Comparison of ENCODE assay signal across 8 cellular contexts in genomic region chr1:222048030-222048632, GRCh38.
DNase-seq lines count a peak whose midpoint lies in the region; ATAC-seq, FAIRE-seq and TF ChIP-seq lines count a peak whose summit lies in the region.

No MANE protein-coding gene starts in this region.

- H3K27me3 Mint-ChIP-seq in activated T-helper 2 cell treated with anti-CD3 and anti-CD28 coated beads, Interferon-gamma antibody, Interleukin-2, Interleukin-4, amounts not matched to agents 10 μg/mL and 5 μg/mL and 100 μg/mL, durations not matched to agents 14 hours and 24 hours and 36 hours (ENCODE audit: low read depth), result no peaks in the 10 kb centered on the region
- no peaks in the 10 kb centered on the region for H3K27me3 Mint-ChIP-seq in CD8-positive, alpha-beta T cell (ENCODE audit: low read depth)

- WGBS in GM23248 (ENCODE audit: low coverage in 1 of 2, low lambda C conversion rate in 2 of 2, missing lambda C conversion rate in 2 of 2), 2 experiments, result 25% methylated on average over 4 of the region's 4 CpGs
- no CpG with 5 or more reads among the region's 4 CpGs for WGBS in neuronal stem cell (ENCODE audit: extremely low coverage in 2 of 2, insufficient read length in 2 of 2, insufficient replicate concordance in 1 of 2), 2 donors

- no peaks in the 10 kb centered on the region for H3K36me3 Mint-ChIP-seq in activated T-helper 2 cell treated with anti-CD3 and anti-CD28 coated beads, Interferon-gamma antibody, Interleukin-2, Interleukin-4, amounts not matched to agents 10 μg/mL and 5 μg/mL and 100 μg/mL, durations not matched to agents 14 hours and 24 hours and 36 hours (ENCODE audit: low read depth)
- no peaks in the 10 kb centered on the region for H3K36me3 Mint-ChIP-seq in CD8-positive, alpha-beta T cell

- no peak for DNase-seq in GM12892 (ENCODE audit: insufficient read length)
- peak; percentile 81 for DNase-seq in GM23248
- peak; percentile 30 for DNase-seq in fibroblast of the conjunctiva (ENCODE audit: low read depth)
- DNase-seq in neuronal stem cell (ENCODE audit: low spot score), result no peak
- DNase-seq in stimulated activated naive CD4-positive, alpha-beta T cell (lab: John Stamatoyannopoulos, UW), result no peak
- DNase-seq in activated T-helper 2 cell treated with anti-CD3 and anti-CD28 coated beads, Interferon-gamma antibody, Interleukin-2, Interleukin-4, amounts not matched to agents 10 μg/mL and 5 μg/mL and 100 μg/mL, durations not matched to agents 14 hours and 24 hours and 36 hours (ENCODE audit: low spot score), result no peak
- no peak for DNase-seq in CD8-positive, alpha-beta T cell

- POLR2A ChIA-PET in CD8-positive, alpha-beta T cell (lab: Charles Lee), result interaction anchor here (0.6 kb wide), 1 partner anchor 374 kb away, joined by 3 read pairs; no protein-coding TSS in a partner anchor

- H3K27ac ChIP-seq in GM23248, result no peak overlapping the region
- H3K27ac ChIP-seq in neuronal stem cell (replicated peaks; ENCODE audit: low read length), result no peak overlapping the region
- no peak overlapping the region for H3K27ac ChIP-seq in CD8-positive, alpha-beta T cell (ENCODE audit: low read depth, low read length)

- H3F3A ChIP-seq in GM23248 (ENCODE audit: insufficient read depth) (peaks cover 27% of the 10 kb centered on the region), Loucy (ENCODE audit: low read depth) (peaks cover 5% of the 10 kb centered on the region; the same call in 1 of the 2 replicates)

- CTCF ChIA-PET in CD8-positive, alpha-beta T cell (lab: Charles Lee), result interaction anchor here (0.6 kb wide), 1 partner anchor 415 kb away, joined by 3 read pairs; no protein-coding TSS in a partner anchor

- no peak overlapping the region for H2BK12ac ChIP-seq in neuronal stem cell (ENCODE audit: low read length)

- H2AFZ ChIP-seq in GM23248 (0 out of 2 replicates have a peak overlapping the region, but pooled peaks have one; percentile 6), Loucy (ENCODE audit: low read length) (no peak overlapping the region), neuronal stem cell (ENCODE audit: low read length) (no peak overlapping the region)

- peak; percentile 24 for FAIRE-seq in GM12892 (lab: Jason Lieb, UNC)

- H3K9ac ChIP-seq in GM23248, result no peak overlapping the region
- peak overlapping the region; percentile 63 for H3K9ac ChIP-seq in Loucy (ENCODE audit: low read depth, low read length, poor library complexity, severe bottlenecking)
- H3K9ac ChIP-seq in neuronal stem cell (ENCODE audit: low read depth, low read length, poor library complexity), result no peak overlapping the region

- no peak overlapping the region for H3K23ac ChIP-seq in neuronal stem cell (ENCODE audit: low read depth, low read length, poor library complexity)

- no peak overlapping the region for H3K4ac ChIP-seq in neuronal stem cell (ENCODE audit: low read length)

- peaks cover 11% of the 10 kb centered on the region for H3K4me1 Mint-ChIP-seq in activated T-helper 2 cell treated with anti-CD3 and anti-CD28 coated beads, Interferon-gamma antibody, Interleukin-2, Interleukin-4, amounts not matched to agents 10 μg/mL and 5 μg/mL and 100 μg/mL, durations not matched to agents 14 hours and 24 hours and 36 hours (ENCODE audit: low read depth)
- peaks cover 9% of the 10 kb centered on the region for H3K4me1 Mint-ChIP-seq in CD8-positive, alpha-beta T cell (ENCODE audit: low read depth)

- ATAC-seq in CD8-positive, alpha-beta T cell, result no peak

- intact Hi-C loops in activated T-helper 2 cell treated with anti-CD3 and anti-CD28 coated beads, Interferon-gamma antibody, Interleukin-2, Interleukin-4, amounts not matched to agents 10 μg/mL and 5 μg/mL and 100 μg/mL, durations not matched to agents 14 hours and 24 hours and 36 hours (cut with micrococcal nuclease), result no loop called here
- intact Hi-C loops in CD8-positive, alpha-beta T cell (cut with DNase I, micrococcal nuclease), result no loop called here

- H3K18ac ChIP-seq in neuronal stem cell (ENCODE audit: low read length), result no peak overlapping the region

- TF ChIP-seq CTCF in Loucy (conservative IDR thresholded peaks at IDR 0.05; ENCODE audit: low read length), result no peak
- TF ChIP-seq CTCF in CD8-positive, alpha-beta T cell (IDR thresholded peaks at IDR 0.05), result no peak

- H3K79me2 ChIP-seq in GM23248 (ENCODE audit: insufficient read depth) (no peaks in the 10 kb centered on the region), Loucy (ENCODE audit: insufficient read depth, low read length) (no peaks in the 10 kb centered on the region)

- TF ChIP-seq POLR2A in GM12892 (IDR thresholded peaks at IDR 0.05; ENCODE audit: low read depth, low read length), result no peak

- H3K36me3 ChIP-seq in GM23248 (ENCODE audit: low read depth) (no peaks in the 10 kb centered on the region), Loucy (ENCODE audit: insufficient read depth, low read length) (no peaks in the 10 kb centered on the region), neuronal stem cell (replicated peaks in 1 of 2; ENCODE audit: control insufficient read depth in 2 of 2, insufficient read depth in 2 of 2, low read length in 2 of 2) (no peaks in the 10 kb centered on the region)
- no peaks in the 10 kb centered on the region for H3K36me3 ChIP-seq in CD8-positive, alpha-beta T cell (ENCODE audit: insufficient read depth, low read length)

- H3K9me2 ChIP-seq in GM23248 (ENCODE audit: insufficient read depth) (no peaks in the 10 kb centered on the region), Loucy (replicated peaks; ENCODE audit: low read depth, low read length) (no peaks in the 10 kb centered on the region)

- no peak overlapping the region for H3K4me3 ChIP-seq in GM23248
- H3K4me3 ChIP-seq in Loucy (ENCODE audit: low read length, poor library complexity, severe bottlenecking), result peak overlapping the region; percentile 52
- H3K4me3 ChIP-seq in neuronal stem cell (ENCODE audit: low read length in 2 of 2), result no peak overlapping the region
- no peak overlapping the region for H3K4me3 ChIP-seq in CD8-positive, alpha-beta T cell (ENCODE audit: low read depth, low read length)

- H3K4me2 ChIP-seq in GM23248 (ENCODE audit: unreplicated experiment) (peak overlapping the region; percentile 52), Loucy (ENCODE audit: low read depth, low read length, poor library complexity, severe bottlenecking) (peak overlapping the region; percentile 69), neuronal stem cell (ENCODE audit: insufficient read depth, low read length, poor library complexity, severe bottlenecking) (no peak overlapping the region)

- peaks cover 3% of the 10 kb centered on the region for H3K79me1 ChIP-seq in neuronal stem cell (ENCODE audit: low read depth, low read length)

- H4K20me1 ChIP-seq in GM23248 (ENCODE audit: insufficient read depth) (no peaks in the 10 kb centered on the region), Loucy (ENCODE audit: insufficient read depth, low read length, poor library complexity, severe bottlenecking) (no peaks in the 10 kb centered on the region)

- in situ Hi-C loops in GM23248 (cut with MboI), result no loop called here

- H4K91ac ChIP-seq in neuronal stem cell (ENCODE audit: low read depth, low read length, poor library complexity), result no peak overlapping the region

- H2AK5ac ChIP-seq in neuronal stem cell (ENCODE audit: low read depth, low read length), result no peak overlapping the region

- no peak overlapping the region for H3K14ac ChIP-seq in neuronal stem cell (ENCODE audit: low read length)

- H3K27me3 ChIP-seq in GM23248 (replicated peaks; ENCODE audit: insufficient read depth) (no peaks in the 10 kb centered on the region), Loucy (ENCODE audit: insufficient read depth, low read length, poor library complexity, severe bottlenecking) (no peaks in the 10 kb centered on the region), neuronal stem cell (ENCODE audit: control insufficient read depth in 3 of 3, insufficient read depth in 3 of 3, low read depth in 1 of 3, low read length in 3 of 3) (no peaks in the 10 kb centered on the region)
- no peaks in the 10 kb centered on the region for H3K27me3 ChIP-seq in CD8-positive, alpha-beta T cell (ENCODE audit: insufficient read depth, low read length)

- H3K9me3 Mint-ChIP-seq in activated T-helper 2 cell treated with anti-CD3 and anti-CD28 coated beads, Interferon-gamma antibody, Interleukin-2, Interleukin-4, amounts not matched to agents 10 μg/mL and 5 μg/mL and 100 μg/mL, durations not matched to agents 14 hours and 24 hours and 36 hours, result no peaks in the 10 kb centered on the region
- H3K9me3 Mint-ChIP-seq in CD8-positive, alpha-beta T cell, result no peaks in the 10 kb centered on the region

- no peak overlapping the region for H3K27ac Mint-ChIP-seq in activated T-helper 2 cell treated with anti-CD3 and anti-CD28 coated beads, Interferon-gamma antibody, Interleukin-2, Interleukin-4, amounts not matched to agents 10 μg/mL and 5 μg/mL and 100 μg/mL, durations not matched to agents 14 hours and 24 hours and 36 hours
- no peak overlapping the region for H3K27ac Mint-ChIP-seq in CD8-positive, alpha-beta T cell

- no peak overlapping the region for H2BK120ac ChIP-seq in neuronal stem cell (ENCODE audit: low read depth, low read length)

- H3K9me3 ChIP-seq in GM23248 (ENCODE audit: low read depth) (no peaks in the 10 kb centered on the region), Loucy (ENCODE audit: insufficient read depth, low read depth, low read length) (no peaks in the 10 kb centered on the region), neuronal stem cell (replicated peaks in 1 of 2; ENCODE audit: control insufficient read depth in 2 of 2, insufficient read depth in 1 of 2, low read depth in 1 of 2, low read length in 2 of 2) (no peaks in the 10 kb centered on the region)
- no peaks in the 10 kb centered on the region for H3K9me3 ChIP-seq in CD8-positive, alpha-beta T cell (ENCODE audit: low read length)

- H2BK15ac ChIP-seq in neuronal stem cell (ENCODE audit: low read length), result no peak overlapping the region

- H4K8ac ChIP-seq in neuronal stem cell (ENCODE audit: low read depth, low read length), result no peak overlapping the region

- H3K4me1 ChIP-seq in GM23248 (ENCODE audit: insufficient read depth) (peaks cover 23% of the 10 kb centered on the region), Loucy (ENCODE audit: insufficient read depth, low read length, poor library complexity, severe bottlenecking) (peaks cover 51% of the 10 kb centered on the region), neuronal stem cell (ENCODE audit: control insufficient read depth in 2 of 2, insufficient read depth in 1 of 2, low read depth in 1 of 2, low read length in 2 of 2) (no peaks in the 10 kb centered on the region)
- no peaks in the 10 kb centered on the region for H3K4me1 ChIP-seq in CD8-positive, alpha-beta T cell (ENCODE audit: insufficient read depth, low read length)

- H3K4me3 Mint-ChIP-seq in activated T-helper 2 cell treated with anti-CD3 and anti-CD28 coated beads, Interferon-gamma antibody, Interleukin-2, Interleukin-4, amounts not matched to agents 10 μg/mL and 5 μg/mL and 100 μg/mL, durations not matched to agents 14 hours and 24 hours and 36 hours (ENCODE audit: low read depth), result no peak overlapping the region
- no peak overlapping the region for H3K4me3 Mint-ChIP-seq in CD8-positive, alpha-beta T cell

- no peak overlapping the region for H2BK5ac ChIP-seq in neuronal stem cell (ENCODE audit: low read length)

Comparison
In these comparisons a context has a peak if more than half of its experiments do, and no peak if none do; other contexts are left out.
1. DNase-seq: peak in GM23248 (single experiment) and fibroblast of the conjunctiva (single experiment); none in GM12892 (single experiment), neuronal stem cell (single experiment), stimulated activated naive CD4-positive, alpha-beta T cell (0 of 6), activated T-helper 2 cell treated with anti-CD3 and anti-CD28 coated beads, Interferon-gamma antibody, Interleukin-2, Interleukin-4, amounts not matched to agents 10 μg/mL and 5 μg/mL and 100 μg/mL, durations not matched to agents 14 hours and 24 hours and 36 hours (single experiment) and CD8-positive, alpha-beta T cell (0 of 7).